In genomic region chr19:7554990-7555864, GRCh38 we compare ENCODE assay signal across 11 cellular contexts. TPM values are rescaled to one million over a fixed set of nuclear protein-coding genes. Genes with fewer than 3 reads are reported as not detected.
DNase-seq lines count a peak whose midpoint lies in the region; ATAC-seq and TF ChIP-seq lines count a peak whose summit lies in the region.
"Had no signal": no experiment of that assay in that cellular context is flagged by ENCODE, and none has a peak within 500 bp of the region (broad histone marks: within the 10 kb centered on the region; RNA-seq: fewer than 3 reads in every experiment).

No MANE protein-coding gene starts in this region.

- in situ Hi-C loops in Panc1 (cut with HindIII; ENCODE audit: low pct_unique_long_range_greater_than_20kb, low sequenced_read_pairs), result no loop called here

- H3K9me3 Mint-ChIP-seq in glutamatergic neuron (ENCODE audit: unreplicated experiment), result no peaks in the 10 kb centered on the region
- H3K9me3 Mint-ChIP-seq: dendritic cell treated with granulocyte-macrophage colony-stimulating factor and Interleukin-4, amounts not matched to agents 40 ng/mL and 50 ng/mL, for 4 days had no signal

- H3K9me3 ChIP-seq in Panc1 (ENCODE audit: control insufficient read depth, insufficient read depth, low read depth, low read length), result no peaks in the 10 kb centered on the region

- BruUV-seq in Panc1 (replicated peaks; lab: Mats Ljungman, UMichigan), result no TSS peak

- POLR2A ChIA-PET in Panc1 (lab: Charles Lee), result interaction anchor here (0.6 to 0.7 kb wide), 2 partner anchors 46 to 314 kb away, joined by 3 to 5 read pairs; no protein-coding TSS in a partner anchor

- H3K4me1 Mint-ChIP-seq in glutamatergic neuron (ENCODE audit: low read depth, unreplicated experiment), result no peaks in the 10 kb centered on the region

- intact Hi-C loops in Panc1 (cut with micrococcal nuclease; ENCODE audit: unreplicated experiment), result no loop called here

- H3K4me3 Mint-ChIP-seq in glutamatergic neuron (ENCODE audit: unreplicated experiment), result no peak overlapping the region
- H3K4me3 Mint-ChIP-seq: dendritic cell treated with granulocyte-macrophage colony-stimulating factor and Interleukin-4, amounts not matched to agents 40 ng/mL and 50 ng/mL, for 4 days had no signal

- ATAC-seq in Panc1, result peak; percentile 43; the same call in 1 of the 2 replicates

- peak; percentile 77 for DNase-seq in activated CD8-positive, alpha-beta memory T cell treated with anti-CD3 and anti-CD28 coated beads, Interleukin-2, amount 50 U/mL, for 48 hours
- no peak for DNase-seq in activated CD8-positive, alpha-beta memory T cell treated with anti-CD3 and anti-CD28 coated beads for 24 hours
- DNase-seq in Panc1 (ENCODE audit: low read depth, low spot score), result no peak
- DNase-seq in glutamatergic neuron, result peak; percentile 62
- peak; percentile 21 to 53 for DNase-seq in stimulated activated CD4-positive, alpha-beta T cell treated with anti-CD3 and anti-CD28 coated beads, Interleukin-4, amount 100 ng/mL, for 48 hours (ENCODE audit: low read depth in 2 of 2)
- DNase-seq in NCI-H510A treated with DMSO at 0.1 percent for 48 hours (lab: John Stamatoyannopoulos, UW), result no peak
- DNase-seq in OCI-M2 (lab: John Stamatoyannopoulos, UW; ENCODE audit: unreplicated experiment), result no peak
- DNase-seq in NCI-H524 treated with DMSO at 0.1 percent for 48 hours (lab: John Stamatoyannopoulos, UW), result no peak
- DNase-seq: AML-193, retina had no signal

- no peak overlapping the region for H3K27ac Mint-ChIP-seq in glutamatergic neuron (ENCODE audit: unreplicated experiment)
- H3K27ac Mint-ChIP-seq: dendritic cell treated with granulocyte-macrophage colony-stimulating factor and Interleukin-4, amounts not matched to agents 40 ng/mL and 50 ng/mL, for 4 days had no signal

- no peaks in the 10 kb centered on the region for H3K27me3 ChIP-seq in Panc1 (ENCODE audit: control insufficient read depth, insufficient read depth, low read length)

- H3K27ac ChIP-seq in Panc1 (ENCODE audit: low read length), result no peak overlapping the region

- H3K27me3 Mint-ChIP-seq in glutamatergic neuron (ENCODE audit: unreplicated experiment), result peaks cover 7% of the 10 kb centered on the region
- H3K27me3 Mint-ChIP-seq: dendritic cell treated with granulocyte-macrophage colony-stimulating factor and Interleukin-4, amounts not matched to agents 40 ng/mL and 50 ng/mL, for 4 days had no signal

- H3K4me1 ChIP-seq in Panc1 (ENCODE audit: control insufficient read depth, insufficient read depth, low read length), result no peaks in the 10 kb centered on the region

- CTCF ChIA-PET in Panc1 (lab: Charles Lee), result no interaction called here

- no peaks in the 10 kb centered on the region for H3K36me3 ChIP-seq in Panc1 (ENCODE audit: control insufficient read depth, insufficient read depth, low read length)

- no peak for TF ChIP-seq CTCF in Panc1 (IDR thresholded peaks at IDR 0.05)
- no peak for TF ChIP-seq CTCF in glutamatergic neuron (IDR thresholded peaks at IDR 0.05; ENCODE audit: partially characterized antibody, unreplicated experiment)

- peaks cover 11% of the 10 kb centered on the region for H3K36me3 Mint-ChIP-seq in glutamatergic neuron (ENCODE audit: unreplicated experiment)

- H3K4me3 ChIP-seq in Panc1 (ENCODE audit: low read depth in 2 of 2, low read length in 2 of 2), result no peak overlapping the region

RNA-seq across cellular contexts. Expression of gene PNPLA6, which starts 19.7 kb away (rescaled TPM):
- total RNA-seq in Panc1 (2021; ENCODE audit: unreplicated experiment) (176 TPM), glutamatergic neuron (ENCODE audit: unreplicated experiment) (82.0 TPM)
- 299 TPM for polyA plus RNA-seq in Panc1 (2012; ENCODE audit: insufficient read length)

RNA-seq across cellular contexts. Expression of gene MCOLN1, which starts 32.8 kb away (rescaled TPM):
- total RNA-seq in Panc1 (2021; ENCODE audit: unreplicated experiment) (28.0 TPM), glutamatergic neuron (ENCODE audit: unreplicated experiment) (39.8 TPM)
- 27.6 TPM for polyA plus RNA-seq in Panc1 (2012; ENCODE audit: insufficient read length)

RNA-seq across cellular contexts. Expression of gene ZNF358, which starts 39.3 kb away (rescaled TPM):
- total RNA-seq in Panc1 (2021; ENCODE audit: unreplicated experiment) (30.2 TPM), glutamatergic neuron (ENCODE audit: unreplicated experiment) (148 TPM)
- 56.0 TPM for polyA plus RNA-seq in Panc1 (2012; ENCODE audit: insufficient read length)

RNA-seq across cellular contexts. Expression of gene CAMSAP3, which starts 40.4 kb away (rescaled TPM):
- total RNA-seq in Panc1 (2021; ENCODE audit: unreplicated experiment) (1.7 TPM), glutamatergic neuron (ENCODE audit: unreplicated experiment) (47.6 TPM)
- polyA plus RNA-seq in Panc1 (2012; ENCODE audit: insufficient read length), result 2.4 TPM

Comparison
In these comparisons a context has a peak if more than half of its experiments do, and no peak if none do; other contexts are left out.
1. DNase-seq: peak in activated CD8-positive, alpha-beta memory T cell treated with anti-CD3 and anti-CD28 coated beads, Interleukin-2, amount 50 U/mL, for 48 hours (single experiment), glutamatergic neuron (single experiment) and stimulated activated CD4-positive, alpha-beta T cell treated with anti-CD3 and anti-CD28 coated beads, Interleukin-4, amount 100 ng/mL, for 48 hours (2 of 2); none in activated CD8-positive, alpha-beta memory T cell treated with anti-CD3 and anti-CD28 coated beads for 24 hours (single experiment), Panc1 (single experiment), NCI-H510A treated with DMSO at 0.1 percent for 48 hours (single experiment), OCI-M2 (single experiment) and NCI-H524 treated with DMSO at 0.1 percent for 48 hours (single experiment).